33 cellular contexts compared by ENCODE assay signal in genomic region chr10:123663522-123663921, GRCh38. TPM values are rescaled to one million over a fixed set of nuclear protein-coding genes. Genes with fewer than 3 reads are reported as not detected.
"Had no signal": no experiment of that assay in that cellular context is flagged by ENCODE, and none has a peak within 500 bp of the region (broad histone marks: within the 10 kb centered on the region; RNA-seq: fewer than 3 reads in every experiment).

No MANE protein-coding gene starts in this region.

- ATAC-seq: activated CD4-positive, alpha-beta T cell treated with anti-CD3 and anti-CD28 coated beads for 36 hours; Panc1; Right ventricle myocardium inferior; T-cell had no signal

- H3K9me3 Mint-ChIP-seq: activated T-helper 2 cell treated with anti-CD3 and anti-CD28 coated beads, Interferon-gamma antibody, Interleukin-2, Interleukin-4, amounts not matched to agents 10 μg/mL and 5 μg/mL and 100 μg/mL, durations not matched to agents 14 hours and 24 hours and 36 hours had no signal

- H3K36me3 Mint-ChIP-seq: activated naive CD4-positive, alpha-beta T cell treated with anti-CD3 and anti-CD28 coated beads, Interleukin-2, amount 10 ng/mL, durations not matched to agents 7 days and 5 days; T-cell had no signal

- H3K4me3 Mint-ChIP-seq: activated CD4-positive, alpha-beta memory T cell treated with anti-CD3 and anti-CD28 coated beads, Interleukin-2, amount 10 ng/mL, durations not matched to agents 7 days and 5 days; activated CD4-positive, alpha-beta T cell treated with anti-CD3 and anti-CD28 coated beads for 36 hours; activated naive CD4-positive, alpha-beta T cell treated with anti-CD3 and anti-CD28 coated beads, Interleukin-2, amount 10 ng/mL, durations not matched to agents 7 days and 5 days; activated naive CD8-positive, alpha-beta T cell treated with anti-CD3 and anti-CD28 coated beads for 36 hours; T-cell had no signal

- H3K4me1 Mint-ChIP-seq: activated CD4-positive, alpha-beta memory T cell treated with anti-CD3 and anti-CD28 coated beads, Interleukin-2, amount 10 ng/mL, durations not matched to agents 7 days and 5 days; activated CD4-positive, alpha-beta T cell treated with anti-CD3 and anti-CD28 coated beads for 36 hours; activated naive CD4-positive, alpha-beta T cell treated with anti-CD3 and anti-CD28 coated beads, Interleukin-2, amount 10 ng/mL, durations not matched to agents 7 days and 5 days; activated naive CD8-positive, alpha-beta T cell treated with anti-CD3 and anti-CD28 coated beads for 36 hours; T-cell had no signal

- H3K36me3 ChIP-seq: brain microvascular endothelial cell, cardiac muscle cell, MG63 had no signal

- H3K4me3 ChIP-seq: cardiac muscle cell, MG63, SK-N-MC had no signal

- H3K27me3 ChIP-seq: brain microvascular endothelial cell had no signal

- H3K27ac ChIP-seq: brain microvascular endothelial cell, cardiac muscle cell, SK-N-MC, VCaP had no signal

- DNase-seq: activated CD4-positive, alpha-beta memory T cell treated with anti-CD3 and anti-CD28 coated beads, Interleukin-2, amount 10 ng/mL, durations not matched to agents 7 days and 5 days; activated CD4-positive, alpha-beta T cell treated with anti-CD3 and anti-CD28 coated beads for 36 hours; activated CD4-positive, alpha-beta T cell treated with anti-CD3 and anti-CD28 coated beads, Interleukin-2, amount 50 U/mL, for 1 hour; activated gamma-delta T cell treated with Interleukin-2 at 50 U/mL for 16 hours; activated naive CD4-positive, alpha-beta T cell treated with anti-CD3 and anti-CD28 coated beads, Interleukin-2, amount 10 ng/mL, durations not matched to agents 7 days and 5 days; activated naive CD8-positive, alpha-beta T cell treated with anti-CD3 and anti-CD28 coated beads for 36 hours; activated T-cell treated with anti-CD3 and anti-CD28 coated beads for 4 hours; activated T-cell treated with anti-CD3 and anti-CD28 coated beads, Interleukin-2, amount 50 U/mL, for 48 hours; brain microvascular endothelial cell; cerebellar nuclear complex; MG63; MV-4-11; NCI-H1105 treated with DMSO at 0.1 percent for 48 hours; NCI-H1436 treated with DMSO at 0.1 percent for 48 hours; NCI-H187; NCI-H2081; NCI-H2171; NCI-H2227 treated with DMSO at 0.1 percent for 48 hours; NCI-H446 treated with DMSO at 0.1 percent for 48 hours; NCI-H524 treated with DMSO at 0.1 percent for 48 hours; NCI-H82; RPMI8226; T-cell; T-helper 2 cell; T1000 had no signal

- H3K9me3 ChIP-seq: MG63 had no signal

- H3K27ac Mint-ChIP-seq: activated CD4-positive, alpha-beta memory T cell treated with anti-CD3 and anti-CD28 coated beads, Interleukin-2, amount 10 ng/mL, durations not matched to agents 7 days and 5 days; activated CD4-positive, alpha-beta T cell treated with anti-CD3 and anti-CD28 coated beads for 36 hours; activated naive CD4-positive, alpha-beta T cell treated with anti-CD3 and anti-CD28 coated beads, Interleukin-2, amount 10 ng/mL, durations not matched to agents 7 days and 5 days; activated naive CD8-positive, alpha-beta T cell treated with anti-CD3 and anti-CD28 coated beads for 36 hours; activated T-helper 2 cell treated with anti-CD3 and anti-CD28 coated beads, Interferon-gamma antibody, Interleukin-2, Interleukin-4, amounts not matched to agents 10 μg/mL and 5 μg/mL and 100 μg/mL, durations not matched to agents 14 hours and 24 hours and 36 hours; T-cell had no signal

RNA-seq across cellular contexts. Expression of gene GPR26, which starts 2.6 kb away (rescaled TPM):
- total RNA-seq: activated CD4-positive, alpha-beta memory T cell treated with anti-CD3 and anti-CD28 coated beads, Interleukin-2, amount 10 ng/mL, durations not matched to agents 7 days and 5 days; activated CD4-positive, alpha-beta T cell treated with anti-CD3 and anti-CD28 coated beads for 36 hours; activated CD8-positive, alpha-beta memory T cell treated with anti-CD3 and anti-CD28 coated beads for 36 hours; activated naive CD8-positive, alpha-beta T cell treated with anti-CD3 and anti-CD28 coated beads for 36 hours; activated T-helper 2 cell treated with anti-CD3 and anti-CD28 coated beads, Interferon-gamma antibody, Interleukin-2, Interleukin-4, amounts not matched to agents 10 μg/mL and 5 μg/mL and 100 μg/mL, durations not matched to agents 14 hours and 24 hours and 36 hours; cardiac muscle cell; OCI-LY7; Right ventricle myocardium inferior; T-cell had no signal
- polyA plus RNA-seq: cardiac muscle cell had no signal
